In genomic region chr14:64997108-64997794, GRCh38 we compare ENCODE assay signal across 1 cellular context.
TF ChIP-seq lines count a peak whose summit lies in the region.

No MANE protein-coding gene starts in this region.

TF ChIP-seq in HCT116, 20 proteins besides CTCF, POLR2A, EP300 and RAD21:
- TF ChIP-seq EGR1 (IDR thresholded peaks at IDR 0.05; ENCODE audit: low read depth) (no peak), JUND (IDR thresholded peaks at IDR 0.05) (no peak), SRF (IDR thresholded peaks at IDR 0.05; ENCODE audit: low read depth) (no peak), ELF1 (IDR thresholded peaks at IDR 0.05; ENCODE audit: borderline replicate concordance, low read depth) (no peak), SIN3A (IDR thresholded peaks at IDR 0.05; ENCODE audit: low read depth) (no peak), EZH2 (IDR thresholded peaks at IDR 0.05) (no peak), TCF7L2 (IDR thresholded peaks at IDR 0.05; ENCODE audit: borderline replicate concordance, extremely low read depth, insufficient read depth, insufficient read length) (no peak), CEBPB (IDR thresholded peaks at IDR 0.05; ENCODE audit: low read depth) (no peak), ZBTB33 (IDR thresholded peaks at IDR 0.05; ENCODE audit: extremely low read depth, insufficient replicate concordance, low read length) (no peak), FOSL1 (IDR thresholded peaks at IDR 0.05; ENCODE audit: low read depth) (no peak)
